Comparison of ENCODE assay signal across 8 cellular contexts in the genomic region with DNA sequence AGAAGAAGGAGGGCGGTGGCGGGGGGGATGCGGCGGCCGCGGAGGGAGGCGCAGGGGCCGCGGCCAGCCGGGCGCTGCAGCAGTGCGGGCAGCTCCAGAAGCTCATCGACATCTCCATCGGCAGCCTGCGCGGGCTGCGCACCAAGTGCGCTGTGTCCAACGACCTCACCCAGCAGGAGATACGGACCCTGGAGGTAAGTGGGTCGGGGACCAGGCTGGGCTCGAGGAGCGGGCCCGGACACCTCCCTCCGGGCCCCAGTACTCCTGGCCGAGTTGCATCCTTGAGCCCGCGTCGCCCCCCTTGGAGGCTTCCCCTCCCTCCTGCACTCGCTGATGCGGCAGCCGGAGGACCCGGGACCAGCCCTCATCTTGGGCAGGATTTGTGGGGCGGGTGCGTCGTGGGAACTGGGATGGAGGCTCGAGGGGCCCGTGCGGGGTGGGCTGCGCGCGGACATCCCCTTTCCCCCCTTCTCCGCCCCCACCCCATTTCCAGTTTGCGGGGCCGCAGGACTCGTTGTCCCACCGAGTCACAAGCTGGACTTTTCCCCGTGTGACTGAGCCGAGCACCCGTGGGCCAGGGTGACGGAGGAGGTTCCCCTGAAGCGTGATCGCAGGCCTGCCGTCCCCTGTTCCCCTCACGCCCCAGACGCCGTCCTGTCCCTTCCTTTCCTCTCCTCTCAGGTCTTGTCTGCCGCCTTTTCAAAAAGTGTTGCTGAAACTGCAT. TPM values are rescaled to one million over a fixed set of nuclear protein-coding genes. Genes with fewer than 3 reads are reported as not detected.
DNase-seq lines count a peak whose midpoint lies in the region; ATAC-seq, FAIRE-seq and TF ChIP-seq lines count a peak whose summit lies in the region.

No MANE protein-coding gene starts in this region.

- FAIRE-seq in RCC 7860 (lab: Jason Lieb, UNC) = no peak

- no TSS peak for BruUV-seq in OCI-LY7 (replicated peaks; lab: Mats Ljungman, UMichigan)

- peaks cover 5 to 56% (median 21%) of the 10 kb centered on the region in 7 donors for H3K4me1 Mint-ChIP-seq in naive thymus-derived CD4-positive, alpha-beta T cell

- peak overlapping the region; percentile 82 for H3K4me3 ChIP-seq in OCI-LY7 (ENCODE audit: low read depth, low read length, poor library complexity, severe bottlenecking)
- H3K4me3 ChIP-seq in effector memory CD4-positive, alpha-beta T cell (ENCODE audit: insufficient read depth, low read depth, low read length, poor library complexity, severe bottlenecking) = peak overlapping the region; percentile 79
- peak overlapping the region; percentile 71 for H3K4me3 ChIP-seq in naive thymus-derived CD4-positive, alpha-beta T cell (ENCODE audit: low read length)

- POLR2A ChIA-PET in OCI-LY7 (lab: Charles Lee) = no interaction called here
- POLR2A ChIA-PET in naive thymus-derived CD4-positive, alpha-beta T cell (lab: Charles Lee) = interaction anchor here (1.2 to 2.6 kb wide), 3 partner anchors 17 to 163 kb away, joined by 3 to 20 read pairs (median 3); a partner anchor contains a TSS

- peak overlapping the region; percentile 82 for H3K4me2 ChIP-seq in OCI-LY7 (ENCODE audit: low read length)

- TF ChIP-seq CTCF in OCI-LY7 (conservative IDR thresholded peaks at IDR 0.05; ENCODE audit: low read length) = no peak

- no peaks in the 10 kb centered on the region for H3K27me3 Mint-ChIP-seq in naive thymus-derived CD4-positive, alpha-beta T cell

- H3K9me2 ChIP-seq in OCI-LY7 (ENCODE audit: insufficient read depth, low read length) = no peaks in the 10 kb centered on the region

- peaks cover 6% of the 10 kb centered on the region for H3K4me1 ChIP-seq in OCI-LY7 (ENCODE audit: insufficient read depth, low read length, poor library complexity, severe bottlenecking)
- H3K4me1 ChIP-seq in effector memory CD4-positive, alpha-beta T cell (ENCODE audit: control insufficient read depth, insufficient read depth, low read length, poor library complexity, severe bottlenecking) = peaks cover 17% of the 10 kb centered on the region
- peaks cover 10 to 13% of the 10 kb centered on the region in 2 donors for H3K4me1 ChIP-seq in naive thymus-derived CD4-positive, alpha-beta T cell (ENCODE audit: control insufficient read depth in 2 of 2, insufficient read depth in 2 of 2, low read length in 2 of 2)

- ATAC-seq in GM18867 (IDR thresholded peaks at IDR 0.05; ENCODE audit: unreplicated experiment) = peak; percentile 1
- ATAC-seq in naive thymus-derived CD4-positive, alpha-beta T cell = no peak

- no peaks in the 10 kb centered on the region; the same call in 1 of the 2 replicates for H4K20me1 ChIP-seq in OCI-LY7 (ENCODE audit: insufficient read depth, low read length)

- H3K27me3 ChIP-seq in effector memory CD4-positive, alpha-beta T cell (replicated peaks; ENCODE audit: control insufficient read depth, insufficient read depth, low read length, poor library complexity, severe bottlenecking) = no peaks in the 10 kb centered on the region
- H3K27me3 ChIP-seq in naive thymus-derived CD4-positive, alpha-beta T cell (ENCODE audit: control insufficient read depth in 2 of 2, insufficient read depth in 2 of 2, low read length in 2 of 2) = no peaks in the 10 kb centered on the region

- H3K4me3 Mint-ChIP-seq in naive thymus-derived CD4-positive, alpha-beta T cell = peak overlapping the region; percentile 79 to 96 (median 90)

- no peaks in the 10 kb centered on the region for H3K9me3 ChIP-seq in OCI-LY7 (ENCODE audit: low read length)
- H3K9me3 ChIP-seq in effector memory CD4-positive, alpha-beta T cell (ENCODE audit: control insufficient read depth, low read length) = no peaks in the 10 kb centered on the region
- H3K9me3 ChIP-seq in naive thymus-derived CD4-positive, alpha-beta T cell (ENCODE audit: control insufficient read depth in 2 of 3, low read length in 3 of 3) = no peaks in the 10 kb centered on the region

- no peaks in the 10 kb centered on the region for H3K36me3 ChIP-seq in OCI-LY7 (ENCODE audit: insufficient read depth, low read length)
- no peaks in the 10 kb centered on the region for H3K36me3 ChIP-seq in effector memory CD4-positive, alpha-beta T cell (ENCODE audit: control insufficient read depth, insufficient read depth, low read length)
- H3K36me3 ChIP-seq in naive thymus-derived CD4-positive, alpha-beta T cell (ENCODE audit: control insufficient read depth in 2 of 3, insufficient read depth in 3 of 3, low read length in 3 of 3) = no peaks in the 10 kb centered on the region

- H3K79me2 ChIP-seq in OCI-LY7 (ENCODE audit: insufficient read depth, low read depth, low read length) = no peaks in the 10 kb centered on the region

- DNase-seq in OCI-LY7 (ENCODE audit: low spot score) (no peak), NCI-H187 treated with DMSO at 0.1 percent for 48 hours (lab: John Stamatoyannopoulos, UW) (no peak), RCC 7860 (ENCODE audit: low spot score) (no peak), NCI-H2029 (lab: John Stamatoyannopoulos, UW) (no peak), NCI-H2171 treated with DMSO at 0.1 percent for 48 hours (lab: John Stamatoyannopoulos, UW) (no peak)
- no peak for DNase-seq in effector memory CD4-positive, alpha-beta T cell
- peak in 2 of 9 donors; percentile 14 to 16 for DNase-seq in naive thymus-derived CD4-positive, alpha-beta T cell

- peak overlapping the region; percentile 98 for H2AFZ ChIP-seq in OCI-LY7 (ENCODE audit: low read length)

- peaks cover 0 to 5% (median 0%) of the 10 kb centered on the region in 5 donors for H3K36me3 Mint-ChIP-seq in naive thymus-derived CD4-positive, alpha-beta T cell

- intact Hi-C loops in OCI-LY7 (cut with micrococcal nuclease; ENCODE audit: unreplicated experiment) = loop anchor here (5.0 kb wide), 2 partner anchors 145 to 165 kb away; a partner anchor contains a TSS
- intact Hi-C loops in naive thymus-derived CD4-positive, alpha-beta T cell (cut with micrococcal nuclease) = loop anchor here (1.0 to 10.0 kb wide), 14 partner anchors 9 to 588 kb away; a partner anchor contains a TSS

- H3K27ac ChIP-seq in OCI-LY7 (ENCODE audit: low read depth, low read length, poor library complexity, severe bottlenecking) = no peak overlapping the region
- peak overlapping the region; percentile 74 for H3K27ac ChIP-seq in effector memory CD4-positive, alpha-beta T cell (ENCODE audit: insufficient read depth, low read length, poor library complexity, severe bottlenecking)
- H3K27ac ChIP-seq in naive thymus-derived CD4-positive, alpha-beta T cell (ENCODE audit: low read depth, low read length) = peak overlapping the region; percentile 65

- CTCF ChIA-PET in OCI-LY7 (lab: Charles Lee; ENCODE audit: unreplicated experiment) = interaction anchor here (0.6 kb wide), 1 partner anchor 50 kb away, joined by 4 read pairs; no protein-coding TSS in a partner anchor
- CTCF ChIA-PET in naive thymus-derived CD4-positive, alpha-beta T cell (lab: Charles Lee) = interaction anchor here (0.6 to 1.7 kb wide), 6 partner anchors 11 to 220 kb away, joined by 3 to 7 read pairs (median 4); no protein-coding TSS in a partner anchor

- H3K27ac Mint-ChIP-seq in naive thymus-derived CD4-positive, alpha-beta T cell = peak overlapping the region; percentile 20 to 91 (median 81)

- H3K9me3 Mint-ChIP-seq in naive thymus-derived CD4-positive, alpha-beta T cell = no peaks in the 10 kb centered on the region

RNA-seq across cellular contexts. Expression of a gene that starts 0.6 kb away (rescaled TPM):
- total RNA-seq in OCI-LY7 (2014; rRNA removed; shearing (Covaris generic)) = 2.0 and 2.2 TPM in 2 replicates
- total RNA-seq in OCI-LY7 (2022) = 4.1 and 4.8 TPM in 2 replicates
- total RNA-seq in naive thymus-derived CD4-positive, alpha-beta T cell = 10 to 100 TPM; 22.5 to 96.4 (median 27.8) TPM
- 1 to 10 TPM in 1 of 2 donors, under 1 TPM in 1; 0.52 to 1.8 TPM for polyA plus RNA-seq in naive thymus-derived CD4-positive, alpha-beta T cell

Comparison
In these comparisons a context has a peak if more than half of its experiments do, and no peak if none do; other contexts are left out.
1. RNA of a gene that starts 0.6 kb away (total RNA-seq): 22.5 to 96.4 TPM in naive thymus-derived CD4-positive, alpha-beta T cell; 2.0 to 4.8 TPM in OCI-LY7; every median in the first group is over 4 times any median in the second.
2. Peak in every context shown above with its lines, with median percentiles within 50 percentile points of each other: H3K4me3 ChIP-seq.